ENCODE assay signal across 7 cellular contexts in the genomic region with DNA sequence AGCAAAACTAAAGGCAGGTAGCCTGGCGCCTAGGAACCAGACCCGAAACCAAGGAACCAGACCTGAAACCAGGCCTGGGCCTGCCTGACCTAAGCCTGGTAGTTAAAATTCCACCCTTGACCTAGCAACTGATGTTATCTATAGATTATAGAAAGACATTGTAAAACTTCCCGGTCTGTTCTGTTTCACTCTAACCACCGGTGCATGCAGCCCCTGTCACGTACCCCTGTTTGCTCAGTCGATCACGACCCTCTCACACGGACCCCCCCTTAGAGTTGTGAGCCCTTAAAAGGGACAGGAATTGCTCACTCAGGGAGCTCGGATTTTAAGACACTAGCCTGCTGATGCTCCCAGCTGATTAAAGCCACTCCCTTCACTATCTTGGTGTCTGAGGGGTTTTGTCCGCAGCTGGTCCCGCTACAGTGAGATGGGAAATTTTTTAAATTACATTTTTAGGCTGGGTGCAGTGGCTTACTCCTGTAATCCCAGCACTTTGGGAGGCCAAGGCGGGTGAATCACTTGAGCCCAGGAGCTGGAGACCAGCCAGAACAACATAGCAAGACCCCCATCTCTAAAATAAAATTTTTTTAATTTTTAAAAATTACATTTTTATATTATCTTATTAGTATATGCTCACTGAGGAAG.
DNase-seq lines count a peak whose midpoint lies in the region; ATAC-seq and TF ChIP-seq lines count a peak whose summit lies in the region.
"Not testable (repeated sequence)": the region's sequence is repeated elsewhere in the genome, so short reads cannot be mapped to it uniquely, and the experiment has no call there.

No MANE protein-coding gene starts in this region.

- not testable (repeated sequence) for H3K36me3 Mint-ChIP-seq in WTC11; progenitor cell of endocrine pancreas (ENCODE audit: insufficient read depth)
- peaks cover 22% of the 10 kb centered on the region for H3K36me3 Mint-ChIP-seq in nephron progenitor cell (ENCODE audit: low read depth)
- H3K36me3 Mint-ChIP-seq in type B pancreatic cell, result peaks cover 22% of the 10 kb centered on the region

- not testable (repeated sequence) for H3K4me1 Mint-ChIP-seq in WTC11; progenitor cell of endocrine pancreas (ENCODE audit: low read depth); type B pancreatic cell (ENCODE audit: unreplicated experiment)
- peaks cover 24% of the 10 kb centered on the region for H3K4me1 Mint-ChIP-seq in nephron progenitor cell

- ATAC-seq in WTC11, result not testable (repeated sequence)

- POLR2A ChIA-PET in WTC11 (lab: Charles Lee), result not testable (repeated sequence)

- peak overlapping the region; percentile 63 for H3K27ac Mint-ChIP-seq in WTC11
- peak overlapping the region; percentile 76 for H3K27ac Mint-ChIP-seq in nephron progenitor cell
- peak overlapping the region; percentile 71 for H3K27ac Mint-ChIP-seq in progenitor cell of endocrine pancreas
- peak overlapping the region; percentile 27 for H3K27ac Mint-ChIP-seq in type B pancreatic cell

- CTCF ChIA-PET in WTC11 (lab: Charles Lee), result not testable (repeated sequence)

- H3K4me3 Mint-ChIP-seq in WTC11; nephron progenitor cell; progenitor cell of endocrine pancreas (ENCODE audit: low read depth): not testable (repeated sequence)
- peak overlapping the region; percentile 51 for H3K4me3 Mint-ChIP-seq in type B pancreatic cell

- not testable (repeated sequence) for TF ChIP-seq CTCF in WTC11 (IDR thresholded peaks at IDR 0.05); nephron progenitor cell (IDR thresholded peaks at IDR 0.05); progenitor cell of endocrine pancreas (IDR thresholded peaks at IDR 0.05; ENCODE audit: unreplicated experiment); type B pancreatic cell (conservative IDR thresholded peaks at IDR 0.05)

- DNase-seq in ELF-1 (ENCODE audit: low read depth, low spot score), result peak; percentile 63
- DNase-seq in WTC11 (ENCODE audit: low spot score); nephron progenitor cell; progenitor cell of endocrine pancreas (ENCODE audit: low spot score, unreplicated experiment); type B pancreatic cell (ENCODE audit: extremely low spot score, unreplicated experiment): not testable (repeated sequence)
- peak; percentile 97 for DNase-seq in islet precursor cell
- peak; percentile 46 for DNase-seq in myocyte (ENCODE audit: low read depth)

- H3K9me3 Mint-ChIP-seq in WTC11; nephron progenitor cell; progenitor cell of endocrine pancreas (ENCODE audit: low read depth); type B pancreatic cell: not testable (repeated sequence)

- H3K27me3 Mint-ChIP-seq in WTC11 (ENCODE audit: low read depth); nephron progenitor cell (ENCODE audit: low read depth, poor library complexity); progenitor cell of endocrine pancreas; type B pancreatic cell: not testable (repeated sequence)
